Comparison of ENCODE assay signal across 8 cellular contexts in genomic region chr10:24382979-24383663, GRCh38.
DNase-seq lines count a peak whose midpoint lies in the region; ATAC-seq, FAIRE-seq and TF ChIP-seq lines count a peak whose summit lies in the region.

No MANE protein-coding gene starts in this region.

- H3K4me1 ChIP-seq in Panc1 (ENCODE audit: control insufficient read depth, insufficient read depth, low read length) (peaks cover 2% of the 10 kb centered on the region; the same call in 1 of the 2 replicates), kidney (ENCODE audit: control insufficient read depth in 1 of 2, insufficient read depth in 1 of 2, low read depth in 1 of 2, low read length in 2 of 2) (peaks cover 0 to 5% of the 10 kb centered on the region in 2 donors)

- WGBS in lower leg skin, 2 donors: 47 to 49% methylated on average over 12 of the region's 12 CpGs

- POLR2A ChIA-PET in Panc1 (lab: Charles Lee): no interaction called here

- H3K27ac ChIP-seq in Panc1 (ENCODE audit: low read length) (peak overlapping the region; percentile 74; the same call in 1 of the 2 replicates), kidney (ENCODE audit: low read depth in 2 of 2, low read length in 2 of 2) (peak overlapping the region; percentile 44 to 90)

- H3K9me3 ChIP-seq in Panc1 (ENCODE audit: control insufficient read depth, insufficient read depth, low read depth, low read length) (no peaks in the 10 kb centered on the region), kidney (ENCODE audit: control insufficient read depth in 1 of 2, low read length in 2 of 2) (no peaks in the 10 kb centered on the region)

- H3K27me3 ChIP-seq in Panc1 (ENCODE audit: control insufficient read depth, insufficient read depth, low read length): no peaks in the 10 kb centered on the region

- BruUV-seq in Panc1 (replicated peaks; lab: Mats Ljungman, UMichigan): no TSS peak

- H3K9ac ChIP-seq in kidney (ENCODE audit: low read length in 2 of 2): no peak overlapping the region

- no peak for FAIRE-seq in kidney (lab: Jason Lieb, UNC)

- no peaks in the 10 kb centered on the region for H3K36me3 ChIP-seq in Panc1 (ENCODE audit: control insufficient read depth, insufficient read depth, low read length)
- H3K36me3 ChIP-seq in kidney (ENCODE audit: control insufficient read depth in 1 of 2, insufficient read depth in 2 of 2, low read length in 2 of 2): peaks cover 0 to 5% of the 10 kb centered on the region in 2 donors

- TF ChIP-seq CTCF in Panc1 (IDR thresholded peaks at IDR 0.05) (no peak), kidney (IDR thresholded peaks at IDR 0.05; ENCODE audit: borderline replicate concordance, extremely low read depth, insufficient read depth) (no peak), lower leg skin (IDR thresholded peaks at IDR 0.05) (no peak)

- TF ChIP-seq POLR2A in lower leg skin (IDR thresholded peaks at IDR 0.05): no peak

- peak; percentile 60 for ATAC-seq in GM18870 (IDR thresholded peaks at IDR 0.05; ENCODE audit: unreplicated experiment)
- ATAC-seq in HG02610 (IDR thresholded peaks at IDR 0.05; ENCODE audit: unreplicated experiment): peak; percentile 72
- ATAC-seq in Panc1: peak; percentile 77
- no peak for ATAC-seq in activated CD4-positive, CD25-positive, alpha-beta regulatory T cell treated with anti-CD3 and anti-CD28 coated beads, Interleukin-2, amount 50 U/mL, for 24 hours

- CTCF ChIA-PET in Panc1 (lab: Charles Lee): interaction anchor here (0.5 to 0.7 kb wide), 2 partner anchors 18 to 99 kb away, joined by 3 to 4 read pairs; no protein-coding TSS in a partner anchor

- in situ Hi-C loops in Panc1 (cut with HindIII; ENCODE audit: low pct_unique_long_range_greater_than_20kb, low sequenced_read_pairs): no loop called here

- H3K4me3 ChIP-seq in Panc1 (ENCODE audit: low read depth in 2 of 2, low read length in 2 of 2) (no peak overlapping the region), kidney (ENCODE audit: low read length in 2 of 2) (no peak overlapping the region), lower leg skin (ENCODE audit: low read depth, poor library complexity, severe bottlenecking) (no peak overlapping the region)

- DNase-seq in Panc1 (ENCODE audit: low read depth, low spot score) (no peak), kidney (no peak), NCI-H345 treated with DMSO at 0.1 percent for 48 hours (lab: John Stamatoyannopoulos, UW; ENCODE audit: unreplicated experiment) (no peak), HCEC 1CT (no peak), lower leg skin (ENCODE audit: low spot score in 2 of 2) (no peak)

- intact Hi-C loops in Panc1 (cut with micrococcal nuclease; ENCODE audit: unreplicated experiment): no loop called here
- intact Hi-C loops in kidney (cut with DNase I): no loop called here
- intact Hi-C loops in lower leg skin (cut with DNase I; ENCODE audit: low total_unique reads): no loop called here

Comparison
In these comparisons a context has a peak if more than half of its experiments do, and no peak if none do; other contexts are left out.
1. ATAC-seq: peak in GM18870 (single experiment), HG02610 (single experiment) and Panc1 (single experiment); none in activated CD4-positive, CD25-positive, alpha-beta regulatory T cell treated with anti-CD3 and anti-CD28 coated beads, Interleukin-2, amount 50 U/mL, for 24 hours (0 of 2).